In the genomic region with DNA sequence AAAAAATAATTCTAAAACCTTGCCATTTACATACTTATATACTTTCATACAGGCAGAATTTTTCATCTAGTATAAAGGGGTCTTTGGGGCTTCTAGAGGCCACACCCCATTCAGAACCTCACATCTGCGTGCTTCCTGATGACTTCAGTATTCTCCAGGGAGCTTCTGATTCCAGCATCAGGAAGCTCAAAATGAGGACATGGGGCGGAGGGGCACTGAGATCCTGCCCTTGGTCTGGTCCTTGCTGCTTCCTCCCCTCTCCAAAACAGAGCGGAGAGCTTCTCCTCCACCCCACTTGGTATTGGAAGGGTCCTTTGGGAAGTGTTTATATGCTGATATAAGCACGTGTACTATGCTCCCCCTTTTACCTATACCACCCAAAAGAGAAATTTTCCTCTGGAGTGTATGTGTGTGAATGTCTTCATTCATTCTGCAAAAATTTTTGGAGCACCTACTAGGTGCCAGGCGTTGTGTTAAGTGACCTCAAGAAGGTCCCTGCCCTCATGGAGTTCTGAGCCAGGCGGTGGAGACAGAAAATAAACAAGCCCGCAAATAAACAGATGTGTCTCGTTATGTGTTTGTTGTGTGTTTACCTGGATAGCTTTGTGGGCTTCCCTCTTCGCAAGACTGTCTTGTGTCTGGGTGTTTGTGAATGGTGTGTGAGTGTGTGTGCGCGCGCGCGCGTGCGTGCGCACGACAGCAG, we compare ENCODE assay signal across 1 cellular context.
TF ChIP-seq lines count a peak whose summit lies in the region.

No MANE protein-coding gene starts in this region.

TF ChIP-seq in GM23338, 12 proteins besides CTCF, POLR2A, EP300 and RAD21 (continued from another document):
- no peak for TF ChIP-seq ZNF462 (CRISPR knock-in tag; IDR thresholded peaks at IDR 0.05)
- TF ChIP-seq POLR2AphosphoS5 (IDR thresholded peaks at IDR 0.05; ENCODE audit: low read depth) = no peak
- no peak for TF ChIP-seq ZNF114 (CRISPR knock-in tag; IDR thresholded peaks at IDR 0.05)
- TF ChIP-seq ZNF331 (CRISPR knock-in tag; IDR thresholded peaks at IDR 0.05; ENCODE audit: low read depth) = no peak
- TF ChIP-seq STAT1 (IDR thresholded peaks at IDR 0.05; ENCODE audit: unreplicated experiment) = no peak
- TF ChIP-seq EZH2 (IDR thresholded peaks at IDR 0.05; ENCODE audit: low read depth, unreplicated experiment) = peak; percentile 83
- peak; percentile 20 for TF ChIP-seq EZH2phosphoT487 (IDR thresholded peaks at IDR 0.05; ENCODE audit: unreplicated experiment)
- TF ChIP-seq NANOG (IDR thresholded peaks at IDR 0.05; ENCODE audit: borderline replicate concordance) = no peak
- TF ChIP-seq, protein P1, sequence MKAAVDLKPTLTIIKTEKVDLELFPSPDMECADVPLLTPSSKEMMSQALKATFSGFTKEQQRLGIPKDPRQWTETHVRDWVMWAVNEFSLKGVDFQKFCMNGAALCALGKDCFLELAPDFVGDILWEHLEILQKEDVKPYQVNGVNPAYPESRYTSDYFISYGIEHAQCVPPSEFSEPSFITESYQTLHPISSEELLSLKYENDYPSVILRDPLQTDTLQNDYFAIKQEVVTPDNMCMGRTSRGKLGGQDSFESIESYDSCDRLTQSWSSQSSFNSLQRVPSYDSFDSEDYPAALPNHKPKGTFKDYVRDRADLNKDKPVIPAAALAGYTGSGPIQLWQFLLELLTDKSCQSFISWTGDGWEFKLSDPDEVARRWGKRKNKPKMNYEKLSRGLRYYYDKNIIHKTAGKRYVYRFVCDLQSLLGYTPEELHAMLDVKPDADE (IDR thresholded peaks at IDR 0.05) = no peak
- TF ChIP-seq, protein P2, sequence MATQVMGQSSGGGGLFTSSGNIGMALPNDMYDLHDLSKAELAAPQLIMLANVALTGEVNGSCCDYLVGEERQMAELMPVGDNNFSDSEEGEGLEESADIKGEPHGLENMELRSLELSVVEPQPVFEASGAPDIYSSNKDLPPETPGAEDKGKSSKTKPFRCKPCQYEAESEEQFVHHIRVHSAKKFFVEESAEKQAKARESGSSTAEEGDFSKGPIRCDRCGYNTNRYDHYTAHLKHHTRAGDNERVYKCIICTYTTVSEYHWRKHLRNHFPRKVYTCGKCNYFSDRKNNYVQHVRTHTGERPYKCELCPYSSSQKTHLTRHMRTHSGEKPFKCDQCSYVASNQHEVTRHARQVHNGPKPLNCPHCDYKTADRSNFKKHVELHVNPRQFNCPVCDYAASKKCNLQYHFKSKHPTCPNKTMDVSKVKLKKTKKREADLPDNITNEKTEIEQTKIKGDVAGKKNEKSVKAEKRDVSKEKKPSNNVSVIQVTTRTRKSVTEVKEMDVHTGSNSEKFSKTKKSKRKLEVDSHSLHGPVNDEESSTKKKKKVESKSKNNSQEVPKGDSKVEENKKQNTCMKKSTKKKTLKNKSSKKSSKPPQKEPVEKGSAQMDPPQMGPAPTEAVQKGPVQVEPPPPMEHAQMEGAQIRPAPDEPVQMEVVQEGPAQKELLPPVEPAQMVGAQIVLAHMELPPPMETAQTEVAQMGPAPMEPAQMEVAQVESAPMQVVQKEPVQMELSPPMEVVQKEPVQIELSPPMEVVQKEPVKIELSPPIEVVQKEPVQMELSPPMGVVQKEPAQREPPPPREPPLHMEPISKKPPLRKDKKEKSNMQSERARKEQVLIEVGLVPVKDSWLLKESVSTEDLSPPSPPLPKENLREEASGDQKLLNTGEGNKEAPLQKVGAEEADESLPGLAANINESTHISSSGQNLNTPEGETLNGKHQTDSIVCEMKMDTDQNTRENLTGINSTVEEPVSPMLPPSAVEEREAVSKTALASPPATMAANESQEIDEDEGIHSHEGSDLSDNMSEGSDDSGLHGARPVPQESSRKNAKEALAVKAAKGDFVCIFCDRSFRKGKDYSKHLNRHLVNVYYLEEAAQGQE (IDR thresholded peaks at IDR 0.05; ENCODE audit: unreplicated experiment) = no peak
- TF ChIP-seq JUNB (IDR thresholded peaks at IDR 0.05; ENCODE audit: unreplicated experiment) = no peak
